1 cellular context compared by ENCODE assay signal in genomic region chr15:78872972-78873795, GRCh38.
TF ChIP-seq lines count a peak whose summit lies in the region.

No MANE protein-coding gene starts in this region.

TF ChIP-seq in K562, 482 proteins besides CTCF, POLR2A, EP300 and RAD21 (continued from another document and continues in another):
- TF ChIP-seq, protein P1, sequence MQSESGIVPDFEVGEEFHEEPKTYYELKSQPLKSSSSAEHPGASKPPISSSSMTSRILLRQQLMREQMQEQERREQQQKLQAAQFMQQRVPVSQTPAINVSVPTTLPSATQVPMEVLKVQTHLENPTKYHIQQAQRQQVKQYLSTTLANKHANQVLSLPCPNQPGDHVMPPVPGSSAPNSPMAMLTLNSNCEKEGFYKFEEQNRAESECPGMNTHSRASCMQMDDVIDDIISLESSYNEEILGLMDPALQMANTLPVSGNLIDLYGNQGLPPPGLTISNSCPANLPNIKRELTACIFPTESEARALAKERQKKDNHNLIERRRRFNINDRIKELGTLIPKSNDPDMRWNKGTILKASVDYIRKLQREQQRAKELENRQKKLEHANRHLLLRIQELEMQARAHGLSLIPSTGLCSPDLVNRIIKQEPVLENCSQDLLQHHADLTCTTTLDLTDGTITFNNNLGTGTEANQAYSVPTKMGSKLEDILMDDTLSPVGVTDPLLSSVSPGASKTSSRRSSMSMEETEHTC (IDR thresholded peaks at IDR 0.05), result 0 out of 2 replicates have a peak, but pooled peaks have one; percentile 46
- TF ChIP-seq MNT (conservative IDR thresholded peaks at IDR 0.05) (peak; percentile 38 to 72), ZNF444 (CRISPR knock-in tag; IDR thresholded peaks at IDR 0.05) (no peak), NELFE (IDR thresholded peaks at IDR 0.05; ENCODE audit: insufficient read depth, insufficient read length) (no peak), NR3C1 (CRISPR knock-in tag; IDR thresholded peaks at IDR 0.05) (no peak), ETV6 (IDR thresholded peaks at IDR 0.05; ENCODE audit: borderline replicate concordance in 1 of 2, low read depth in 2 of 2, low read length in 1 of 2) (no peak), ETV6 (CRISPR knock-in tag; IDR thresholded peaks at IDR 0.05; ENCODE audit: borderline replicate concordance) (no peak), ZNF280A (IDR thresholded peaks at IDR 0.05; ENCODE audit: low read depth, partially characterized antibody) (no peak), E2F3 (CRISPR knock-in tag; IDR thresholded peaks at IDR 0.05) (no peak), HIVEP1 (CRISPR knock-in tag; IDR thresholded peaks at IDR 0.05) (no peak), ZNF41 (CRISPR knock-in tag; conservative IDR thresholded peaks at IDR 0.05) (no peak), JUNB (CRISPR knock-in tag; conservative IDR thresholded peaks at IDR 0.05) (0 out of 2 replicates have a peak, but pooled peaks have one; percentile 12), CCAR2 (IDR thresholded peaks at IDR 0.05; ENCODE audit: low read depth, low read length) (no peak), CBFB (CRISPR knock-in tag; IDR thresholded peaks at IDR 0.05) (no peak), CAMTA2 (CRISPR knock-in tag; conservative IDR thresholded peaks at IDR 0.05) (no peak), ZNF224 (CRISPR knock-in tag; IDR thresholded peaks at IDR 0.05) (no peak), SMARCE1 (IDR thresholded peaks at IDR 0.05) (no peak; the same call in 1 of the 2 replicates), KDM4B (IDR thresholded peaks at IDR 0.05; ENCODE audit: borderline replicate concordance in 2 of 2, low read depth in 1 of 2) (no peak), SIRT6 (IDR thresholded peaks at IDR 0.05; ENCODE audit: low read depth, low read length) (no peak), FOXP1 (CRISPR knock-in tag; IDR thresholded peaks at IDR 0.05) (no peak; the same call in 1 of the 2 replicates), NFXL1 (CRISPR knock-in tag; IDR thresholded peaks at IDR 0.05) (no peak), HLTF (IDR thresholded peaks at IDR 0.05) (no peak), NR2C1 (IDR thresholded peaks at IDR 0.05) (peak; percentile 71), NR2C1 (tag; IDR thresholded peaks at IDR 0.05) (no peak), PML (IDR thresholded peaks at IDR 0.05; ENCODE audit: low read length) (no peak), PCBP1 (IDR thresholded peaks at IDR 0.05; ENCODE audit: low read depth, low read length, poor library complexity, severe bottlenecking) (peak; percentile 45), GTF2F1 (IDR thresholded peaks at IDR 0.05; ENCODE audit: low read depth, low read length) (no peak; the same call in 1 of the 2 replicates), SREBF1 (IDR thresholded peaks at IDR 0.05; ENCODE audit: borderline replicate concordance, low read depth, low read length) (no peak), THAP7 (CRISPR knock-in tag; IDR thresholded peaks at IDR 0.05) (peak; percentile 67; the same call in 1 of the 2 replicates), CBX3 (IDR thresholded peaks at IDR 0.05; ENCODE audit: borderline replicate concordance in 1 of 2, low read length in 2 of 2) (peak in 1 of 2 experiments; percentile 41; a peak in 1 of 3 replicates), SP1 (CRISPR knock-in tag; IDR thresholded peaks at IDR 0.05) (0 out of 2 replicates have a peak, but pooled peaks have one; percentile 32), NBN (IDR thresholded peaks at IDR 0.05; ENCODE audit: low read depth) (peak; percentile 22; the same call in 1 of the 2 replicates), RREB1 (CRISPR knock-in tag; IDR thresholded peaks at IDR 0.05) (no peak), YY1 (IDR thresholded peaks at IDR 0.05; ENCODE audit: borderline replicate concordance in 1 of 3, control insufficient read depth in 1 of 3, extremely low read depth in 1 of 3, insufficient read depth in 3 of 3, insufficient read length in 1 of 3, insufficient replicate concordance in 2 of 3, low read depth in 1 of 3, low read length in 2 of 3) (peak; percentile 98 to 100 (median 99))
- TF ChIP-seq, protein P2, sequence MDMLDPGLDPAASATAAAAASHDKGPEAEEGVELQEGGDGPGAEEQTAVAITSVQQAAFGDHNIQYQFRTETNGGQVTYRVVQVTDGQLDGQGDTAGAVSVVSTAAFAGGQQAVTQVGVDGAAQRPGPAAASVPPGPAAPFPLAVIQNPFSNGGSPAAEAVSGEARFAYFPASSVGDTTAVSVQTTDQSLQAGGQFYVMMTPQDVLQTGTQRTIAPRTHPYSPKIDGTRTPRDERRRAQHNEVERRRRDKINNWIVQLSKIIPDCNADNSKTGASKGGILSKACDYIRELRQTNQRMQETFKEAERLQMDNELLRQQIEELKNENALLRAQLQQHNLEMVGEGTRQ (CRISPR knock-in tag; IDR thresholded peaks at IDR 0.05), result no peak
- TF ChIP-seq, protein P3, sequence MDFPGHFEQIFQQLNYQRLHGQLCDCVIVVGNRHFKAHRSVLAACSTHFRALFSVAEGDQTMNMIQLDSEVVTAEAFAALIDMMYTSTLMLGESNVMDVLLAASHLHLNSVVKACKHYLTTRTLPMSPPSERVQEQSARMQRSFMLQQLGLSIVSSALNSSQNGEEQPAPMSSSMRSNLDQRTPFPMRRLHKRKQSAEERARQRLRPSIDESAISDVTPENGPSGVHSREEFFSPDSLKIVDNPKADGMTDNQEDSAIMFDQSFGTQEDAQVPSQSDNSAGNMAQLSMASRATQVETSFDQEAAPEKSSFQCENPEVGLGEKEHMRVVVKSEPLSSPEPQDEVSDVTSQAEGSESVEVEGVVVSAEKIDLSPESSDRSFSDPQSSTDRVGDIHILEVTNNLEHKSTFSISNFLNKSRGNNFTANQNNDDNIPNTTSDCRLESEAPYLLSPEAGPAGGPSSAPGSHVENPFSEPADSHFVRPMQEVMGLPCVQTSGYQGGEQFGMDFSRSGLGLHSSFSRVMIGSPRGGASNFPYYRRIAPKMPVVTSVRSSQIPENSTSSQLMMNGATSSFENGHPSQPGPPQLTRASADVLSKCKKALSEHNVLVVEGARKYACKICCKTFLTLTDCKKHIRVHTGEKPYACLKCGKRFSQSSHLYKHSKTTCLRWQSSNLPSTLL (IDR thresholded peaks at IDR 0.05), result no peak
- TF ChIP-seq, protein P4, sequence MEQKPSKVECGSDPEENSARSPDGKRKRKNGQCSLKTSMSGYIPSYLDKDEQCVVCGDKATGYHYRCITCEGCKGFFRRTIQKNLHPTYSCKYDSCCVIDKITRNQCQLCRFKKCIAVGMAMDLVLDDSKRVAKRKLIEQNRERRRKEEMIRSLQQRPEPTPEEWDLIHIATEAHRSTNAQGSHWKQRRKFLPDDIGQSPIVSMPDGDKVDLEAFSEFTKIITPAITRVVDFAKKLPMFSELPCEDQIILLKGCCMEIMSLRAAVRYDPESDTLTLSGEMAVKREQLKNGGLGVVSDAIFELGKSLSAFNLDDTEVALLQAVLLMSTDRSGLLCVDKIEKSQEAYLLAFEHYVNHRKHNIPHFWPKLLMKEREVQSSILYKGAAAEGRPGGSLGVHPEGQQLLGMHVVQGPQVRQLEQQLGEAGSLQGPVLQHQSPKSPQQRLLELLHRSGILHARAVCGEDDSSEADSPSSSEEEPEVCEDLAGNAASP (IDR thresholded peaks at IDR 0.05), result no peak
- TF ChIP-seq, protein P5, sequence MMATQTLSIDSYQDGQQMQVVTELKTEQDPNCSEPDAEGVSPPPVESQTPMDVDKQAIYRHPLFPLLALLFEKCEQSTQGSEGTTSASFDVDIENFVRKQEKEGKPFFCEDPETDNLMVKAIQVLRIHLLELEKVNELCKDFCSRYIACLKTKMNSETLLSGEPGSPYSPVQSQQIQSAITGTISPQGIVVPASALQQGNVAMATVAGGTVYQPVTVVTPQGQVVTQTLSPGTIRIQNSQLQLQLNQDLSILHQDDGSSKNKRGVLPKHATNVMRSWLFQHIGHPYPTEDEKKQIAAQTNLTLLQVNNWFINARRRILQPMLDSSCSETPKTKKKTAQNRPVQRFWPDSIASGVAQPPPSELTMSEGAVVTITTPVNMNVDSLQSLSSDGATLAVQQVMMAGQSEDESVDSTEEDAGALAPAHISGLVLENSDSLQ (IDR thresholded peaks at IDR 0.05), result peak; percentile 15; the same call in 1 of the 2 replicates
- TF ChIP-seq, protein P6, sequence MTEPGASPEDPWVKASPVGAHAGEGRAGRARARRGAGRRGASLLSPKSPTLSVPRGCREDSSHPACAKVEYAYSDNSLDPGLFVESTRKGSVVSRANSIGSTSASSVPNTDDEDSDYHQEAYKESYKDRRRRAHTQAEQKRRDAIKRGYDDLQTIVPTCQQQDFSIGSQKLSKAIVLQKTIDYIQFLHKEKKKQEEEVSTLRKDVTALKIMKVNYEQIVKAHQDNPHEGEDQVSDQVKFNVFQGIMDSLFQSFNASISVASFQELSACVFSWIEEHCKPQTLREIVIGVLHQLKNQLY (CRISPR knock-in tag; conservative IDR thresholded peaks at IDR 0.05), result no peak
